In the genomic region with DNA sequence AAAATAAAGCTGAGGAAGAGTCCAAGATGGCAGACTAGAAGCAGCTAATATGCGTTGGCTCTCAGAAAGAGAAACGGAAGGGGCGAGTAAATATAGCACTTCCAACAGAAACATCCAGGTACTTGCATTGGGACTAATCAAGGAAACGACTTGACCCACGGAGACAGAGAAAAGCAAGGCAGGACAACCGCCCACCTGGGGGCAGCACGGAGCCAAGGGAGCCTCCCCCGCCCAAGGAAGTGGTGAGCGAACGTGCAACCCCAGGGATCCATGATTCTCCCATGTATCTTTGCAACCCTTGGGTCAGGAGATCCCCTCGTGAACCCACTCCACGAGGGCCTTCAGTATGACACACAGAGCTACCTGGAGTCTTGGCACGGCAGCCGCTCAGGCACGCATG, we compare ENCODE assay signal across 13 cellular contexts. TPM values are rescaled to one million over a fixed set of nuclear protein-coding genes. Genes with fewer than 3 reads are reported as not detected.
DNase-seq lines count a peak whose midpoint lies in the region; ATAC-seq and TF ChIP-seq lines count a peak whose summit lies in the region.
"Had no signal": no experiment of that assay in that cellular context is flagged by ENCODE, and none has a peak within 500 bp of the region (broad histone marks: within the 10 kb centered on the region; RNA-seq: fewer than 3 reads in every experiment).

No MANE protein-coding gene starts in this region.

- H3K36me3 Mint-ChIP-seq in activated naive CD8-positive, alpha-beta T cell treated with anti-CD3 and anti-CD28 coated beads, Interleukin-2, amount 50 U/mL, for 24 hours (ENCODE audit: low read depth) = no peaks in the 10 kb centered on the region
- H3K36me3 Mint-ChIP-seq in stimulated activated naive B cell treated with anti-CD40 and anti-IgM and Interleukin-4, amounts not matched to agents 10 μg/mL and 1 μg/mL and 100 μg/mL, for 72 hours = no peaks in the 10 kb centered on the region

- H3K9me3 Mint-ChIP-seq in activated naive CD8-positive, alpha-beta T cell treated with anti-CD3 and anti-CD28 coated beads, Interleukin-2, amount 50 U/mL, for 24 hours = no peaks in the 10 kb centered on the region
- peaks cover 2 to 3% of the 10 kb centered on the region in 2 donors for H3K9me3 Mint-ChIP-seq in stimulated activated naive B cell treated with anti-CD40 and anti-IgM and Interleukin-4, amounts not matched to agents 10 μg/mL and 1 μg/mL and 100 μg/mL, for 72 hours

- no peak overlapping the region for H3K9ac ChIP-seq in mesendoderm (ENCODE audit: low read length)
- no peak overlapping the region for H3K9ac ChIP-seq in mesenchymal stem cell (ENCODE audit: low read length)

- no peak overlapping the region for H3K23ac ChIP-seq in mesendoderm (ENCODE audit: low read length)
- no peak overlapping the region for H3K23ac ChIP-seq in mesenchymal stem cell (ENCODE audit: low read length in 2 of 2)

- H2BK12ac ChIP-seq in mesenchymal stem cell (ENCODE audit: low read length in 2 of 2) = no peak overlapping the region

- ATAC-seq in activated naive CD8-positive, alpha-beta T cell treated with anti-CD3 and anti-CD28 coated beads, Interleukin-2, amount 50 U/mL, for 24 hours = no peak
- ATAC-seq in HG03097 (IDR thresholded peaks at IDR 0.05; ENCODE audit: low FRiP score, unreplicated experiment) = no peak
- ATAC-seq in stimulated activated naive B cell treated with anti-CD40 and anti-IgM and Interleukin-4, amounts not matched to agents 10 μg/mL and 1 μg/mL and 100 μg/mL, for 72 hours (replicated peaks) = no peak

- no peak overlapping the region for H3K4ac ChIP-seq in mesendoderm (ENCODE audit: low read depth, low read length)
- no peak overlapping the region for H3K4ac ChIP-seq in mesenchymal stem cell (ENCODE audit: low read depth in 1 of 2, low read length in 2 of 2)

- TF ChIP-seq CTCF in DOHH2 (IDR thresholded peaks at IDR 0.05; ENCODE audit: low read depth, low read length, poor library complexity, severe bottlenecking) (peak; percentile 39), HEK293 (tag by site-specific recombination; IDR thresholded peaks at IDR 0.05) (no peak)

- H2BK5ac ChIP-seq in mesendoderm (ENCODE audit: low read length) = no peak overlapping the region
- no peak overlapping the region for H2BK5ac ChIP-seq in mesenchymal stem cell (ENCODE audit: low read depth, low read length, poor library complexity, severe bottlenecking)

- no peak overlapping the region for H3K27ac Mint-ChIP-seq in activated naive CD8-positive, alpha-beta T cell treated with anti-CD3 and anti-CD28 coated beads, Interleukin-2, amount 50 U/mL, for 24 hours
- no peak overlapping the region for H3K27ac Mint-ChIP-seq in stimulated activated naive B cell treated with anti-CD40 and anti-IgM and Interleukin-4, amounts not matched to agents 10 μg/mL and 1 μg/mL and 100 μg/mL, for 72 hours

- H2BK15ac ChIP-seq in mesendoderm (replicated peaks; ENCODE audit: low read depth) = no peak overlapping the region
- H2BK15ac ChIP-seq in mesenchymal stem cell (ENCODE audit: low read depth, poor library complexity, severe bottlenecking) = no peak overlapping the region

- H2AFZ ChIP-seq in mesenchymal stem cell (ENCODE audit: low read depth, low read length) = no peak overlapping the region

- WGBS in mesendoderm (ENCODE audit: extremely low coverage, insufficient coverage, low lambda C conversion rate) = no CpG with 5 or more reads among the region's 15 CpGs
- WGBS in mesenchymal stem cell = 56% methylated on average over 15 of the region's 15 CpGs

- H3K9me3 ChIP-seq in DOHH2 (ENCODE audit: control insufficient read depth, insufficient read depth, low read length) = no peaks in the 10 kb centered on the region; the same call in 1 of the 2 replicates
- H3K9me3 ChIP-seq in HEK293 (ENCODE audit: control insufficient read depth, insufficient read depth, low read depth, low read length) = no peaks in the 10 kb centered on the region
- no peaks in the 10 kb centered on the region for H3K9me3 ChIP-seq in SJCRH30 (replicated peaks)
- no peaks in the 10 kb centered on the region for H3K9me3 ChIP-seq in mesenchymal stem cell (ENCODE audit: control insufficient read depth, low read length)

- H3K14ac ChIP-seq in mesenchymal stem cell (ENCODE audit: low read length in 2 of 2) = no peak overlapping the region

- no peaks in the 10 kb centered on the region for H4K20me1 ChIP-seq in DOHH2 (ENCODE audit: control insufficient read depth, insufficient read depth, low read depth, low read length)

- DNase-seq in SJCRH30 (peak; percentile 31 to 54), mesendoderm (peak; percentile 77), mesenchymal stem cell (no peak)
- DNase-seq in activated naive CD8-positive, alpha-beta T cell treated with anti-CD3 and anti-CD28 coated beads, Interleukin-2, amount 50 U/mL, for 24 hours = no peak
- DNase-seq in stimulated activated naive B cell treated with anti-CD40 and anti-IgM and Interleukin-4, amounts not matched to agents 10 μg/mL and 1 μg/mL and 100 μg/mL, for 72 hours = no peak
- DNase-seq: NCI-H510A had no signal

- no peaks in the 10 kb centered on the region for H3K27me3 Mint-ChIP-seq in activated naive CD8-positive, alpha-beta T cell treated with anti-CD3 and anti-CD28 coated beads, Interleukin-2, amount 50 U/mL, for 24 hours
- no peaks in the 10 kb centered on the region for H3K27me3 Mint-ChIP-seq in stimulated activated naive B cell treated with anti-CD40 and anti-IgM and Interleukin-4, amounts not matched to agents 10 μg/mL and 1 μg/mL and 100 μg/mL, for 72 hours

- H3K79me2 ChIP-seq in DOHH2 (ENCODE audit: control insufficient read depth, low read length) = no peaks in the 10 kb centered on the region
- no peaks in the 10 kb centered on the region for H3K79me2 ChIP-seq in mesendoderm (ENCODE audit: control insufficient read depth, insufficient read depth, low read length)

- no peak overlapping the region for H4K8ac ChIP-seq in mesendoderm (ENCODE audit: low read depth, low read length)
- no peak overlapping the region for H4K8ac ChIP-seq in mesenchymal stem cell (ENCODE audit: low read length)

- CTCF ChIA-PET in HEK293 (lab: Yijun Ruan, JAX) = interaction anchor here (0.5 to 2.3 kb wide), 10 partner anchors 9 to 308 kb away, joined by 3 to 20 read pairs (median 3); no protein-coding TSS in a partner anchor

- H3K27ac ChIP-seq in DOHH2 (ENCODE audit: low read depth, low read length) = no peak overlapping the region
- H3K27ac ChIP-seq in HEK293 (ENCODE audit: extremely low read depth, low read depth, low read length) = no peak overlapping the region
- H3K27ac ChIP-seq in SJCRH30 = no peak overlapping the region
- no peak overlapping the region for H3K27ac ChIP-seq in mesendoderm (ENCODE audit: low read depth, low read length)
- H3K27ac ChIP-seq in mesenchymal stem cell (ENCODE audit: low read length, poor library complexity, severe bottlenecking) = no peak overlapping the region
- H3K27ac ChIP-seq: breast epithelium had no signal

- no peaks in the 10 kb centered on the region for H3K79me1 ChIP-seq in mesendoderm (ENCODE audit: low read length)
- no peaks in the 10 kb centered on the region for H3K79me1 ChIP-seq in mesenchymal stem cell (replicated peaks; ENCODE audit: low read length, poor library complexity, severe bottlenecking)

- no peaks in the 10 kb centered on the region for H3K4me1 Mint-ChIP-seq in activated naive CD8-positive, alpha-beta T cell treated with anti-CD3 and anti-CD28 coated beads, Interleukin-2, amount 50 U/mL, for 24 hours
- H3K4me1 Mint-ChIP-seq in stimulated activated naive B cell treated with anti-CD40 and anti-IgM and Interleukin-4, amounts not matched to agents 10 μg/mL and 1 μg/mL and 100 μg/mL, for 72 hours = no peaks in the 10 kb centered on the region

- H3K4me3 Mint-ChIP-seq in activated naive CD8-positive, alpha-beta T cell treated with anti-CD3 and anti-CD28 coated beads, Interleukin-2, amount 50 U/mL, for 24 hours = no peak overlapping the region
- no peak overlapping the region for H3K4me3 Mint-ChIP-seq in stimulated activated naive B cell treated with anti-CD40 and anti-IgM and Interleukin-4, amounts not matched to agents 10 μg/mL and 1 μg/mL and 100 μg/mL, for 72 hours

- H3K56ac ChIP-seq in mesendoderm (ENCODE audit: low read length) = no peak overlapping the region

- H3K27me3 ChIP-seq in DOHH2 (ENCODE audit: control insufficient read depth, low read length) = no peaks in the 10 kb centered on the region
- H3K27me3 ChIP-seq in SJCRH30 = no peaks in the 10 kb centered on the region
- H3K27me3 ChIP-seq in mesendoderm (ENCODE audit: insufficient read depth, low read length, poor library complexity) = no peaks in the 10 kb centered on the region
- H3K27me3 ChIP-seq in mesenchymal stem cell (ENCODE audit: control insufficient read depth in 1 of 2, insufficient read depth in 1 of 2, low read length in 2 of 2) = no peaks in the 10 kb centered on the region
- H3K27me3 ChIP-seq: breast epithelium had no signal

- H3K36me3 ChIP-seq in DOHH2 (ENCODE audit: control insufficient read depth, low read length) (no peaks in the 10 kb centered on the region), HEK293 (ENCODE audit: control insufficient read depth in 2 of 2, insufficient read depth in 1 of 2, low read length in 2 of 2) (no peaks in the 10 kb centered on the region), SJCRH30 (no peaks in the 10 kb centered on the region), mesendoderm (ENCODE audit: control insufficient read depth, insufficient read depth, low read length) (no peaks in the 10 kb centered on the region), mesenchymal stem cell (ENCODE audit: control insufficient read depth in 1 of 2, insufficient read depth in 2 of 2, low read depth in 1 of 2, low read length in 2 of 2) (no peaks in the 10 kb centered on the region)
- H3K36me3 ChIP-seq: breast epithelium had no signal

- H4K91ac ChIP-seq in mesenchymal stem cell (ENCODE audit: low read length) = no peak overlapping the region

- H3F3A ChIP-seq in DOHH2 (ENCODE audit: control insufficient read depth, insufficient read depth) = no peaks in the 10 kb centered on the region

- H2BK120ac ChIP-seq in mesendoderm (ENCODE audit: low read depth, low read length) = no peak overlapping the region
- H2BK120ac ChIP-seq in mesenchymal stem cell (ENCODE audit: low read depth, low read length) = no peak overlapping the region

- H3K9me2 ChIP-seq in DOHH2 (replicated peaks; ENCODE audit: control insufficient read depth, low read length) = no peaks in the 10 kb centered on the region

- POLR2A ChIA-PET in HEK293 (lab: Yijun Ruan, JAX) = no interaction called here

- no peak overlapping the region for H4K5ac ChIP-seq in mesendoderm (ENCODE audit: low read length)

- H3K4me1 ChIP-seq in DOHH2 (ENCODE audit: control insufficient read depth, low read length) (no peaks in the 10 kb centered on the region), HEK293 (ENCODE audit: control insufficient read depth, insufficient read depth, low read length) (no peaks in the 10 kb centered on the region), SJCRH30 (no peaks in the 10 kb centered on the region), mesendoderm (ENCODE audit: control insufficient read depth, low read depth, low read length) (no peaks in the 10 kb centered on the region), mesenchymal stem cell (ENCODE audit: control insufficient read depth, insufficient read depth, low read depth, low read length) (no peaks in the 10 kb centered on the region)
- H3K4me1 ChIP-seq: breast epithelium had no signal

- no peak overlapping the region for H3K4me2 ChIP-seq in DOHH2 (ENCODE audit: low read length)
- H3K4me2 ChIP-seq in mesendoderm (ENCODE audit: low read length) = no peak overlapping the region
- no peak overlapping the region for H3K4me2 ChIP-seq in mesenchymal stem cell (ENCODE audit: low read length, poor library complexity, severe bottlenecking)

- H3K4me3 ChIP-seq in DOHH2 (ENCODE audit: low read length) = no peak overlapping the region
- no peak overlapping the region for H3K4me3 ChIP-seq in HEK293 (ENCODE audit: low read depth, low read length)
- no peak overlapping the region for H3K4me3 ChIP-seq in SJCRH30
- no peak overlapping the region for H3K4me3 ChIP-seq in mesendoderm (ENCODE audit: low read length)
- H3K4me3 ChIP-seq in mesenchymal stem cell (ENCODE audit: insufficient read depth in 1 of 2, low read depth in 1 of 2, low read length in 2 of 2) = no peak overlapping the region
- H3K4me3 ChIP-seq: breast epithelium had no signal

- H2AK5ac ChIP-seq in mesendoderm (ENCODE audit: low read length) (no peak overlapping the region), mesenchymal stem cell (ENCODE audit: low read length, severe bottlenecking) (no peak overlapping the region)

- H3K18ac ChIP-seq in mesendoderm (ENCODE audit: low read length) = no peak overlapping the region
- no peak overlapping the region for H3K18ac ChIP-seq in mesenchymal stem cell (ENCODE audit: low read depth in 1 of 2, low read length in 2 of 2)

RNA-seq across cellular contexts. Expression of a gene that starts 45.4 kb away (rescaled TPM):
- not detected in 2 replicates for total RNA-seq in SJCRH30 (2014; rRNA removed; shearing (Covaris generic))
- polyA plus RNA-seq in mesendoderm (2013, experiment 1 of 2) = 0.15 TPM
- polyA plus RNA-seq in mesendoderm (2013, experiment 2 of 2) = 0.11 TPM
- not detected for polyA plus RNA-seq in mesenchymal stem cell (2013, experiment 1 of 2)
- not detected for polyA plus RNA-seq in mesenchymal stem cell (2013, experiment 2 of 2)
- total RNA-seq: breast epithelium, fibroblast of lung, pulmonary artery endothelial cell had no signal
- polyA plus RNA-seq: fibroblast of lung, liver had no signal

Comparison
In these comparisons a context has a peak if more than half of its experiments do, and no peak if none do; other contexts are left out.
1. DNase-seq: peak in SJCRH30 (2 of 2) and mesendoderm (single experiment); none in mesenchymal stem cell (single experiment), activated naive CD8-positive, alpha-beta T cell treated with anti-CD3 and anti-CD28 coated beads, Interleukin-2, amount 50 U/mL, for 24 hours (single experiment) and stimulated activated naive B cell treated with anti-CD40 and anti-IgM and Interleukin-4, amounts not matched to agents 10 μg/mL and 1 μg/mL and 100 μg/mL, for 72 hours (single experiment).